Comparison of ENCODE assay signal across 1 cellular context in the genomic region with DNA sequence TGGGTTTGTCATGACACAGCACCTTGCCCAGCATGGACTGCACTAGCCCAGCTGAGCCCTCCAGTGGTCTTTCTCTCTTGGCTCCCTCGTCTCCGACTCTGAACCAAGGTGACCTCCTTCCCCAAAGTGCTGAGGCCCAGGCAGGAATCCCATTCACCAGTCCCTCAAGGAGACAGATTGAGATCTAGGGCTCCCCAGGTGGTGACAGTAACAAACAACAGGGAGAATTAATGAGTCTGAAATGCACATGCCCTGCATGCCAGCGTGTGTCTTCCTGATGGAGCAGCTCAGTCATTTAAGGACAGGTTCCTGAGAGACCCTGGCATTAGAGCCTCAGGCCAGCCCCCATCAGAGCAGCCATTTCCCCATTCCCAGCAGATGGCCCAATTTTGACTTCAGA.
TF ChIP-seq lines count a peak whose summit lies in the region.

No MANE protein-coding gene starts in this region.

TF ChIP-seq in HCT116, 20 proteins besides CTCF, POLR2A, EP300 and RAD21 (continued from another document):
- TF ChIP-seq, protein P1, sequence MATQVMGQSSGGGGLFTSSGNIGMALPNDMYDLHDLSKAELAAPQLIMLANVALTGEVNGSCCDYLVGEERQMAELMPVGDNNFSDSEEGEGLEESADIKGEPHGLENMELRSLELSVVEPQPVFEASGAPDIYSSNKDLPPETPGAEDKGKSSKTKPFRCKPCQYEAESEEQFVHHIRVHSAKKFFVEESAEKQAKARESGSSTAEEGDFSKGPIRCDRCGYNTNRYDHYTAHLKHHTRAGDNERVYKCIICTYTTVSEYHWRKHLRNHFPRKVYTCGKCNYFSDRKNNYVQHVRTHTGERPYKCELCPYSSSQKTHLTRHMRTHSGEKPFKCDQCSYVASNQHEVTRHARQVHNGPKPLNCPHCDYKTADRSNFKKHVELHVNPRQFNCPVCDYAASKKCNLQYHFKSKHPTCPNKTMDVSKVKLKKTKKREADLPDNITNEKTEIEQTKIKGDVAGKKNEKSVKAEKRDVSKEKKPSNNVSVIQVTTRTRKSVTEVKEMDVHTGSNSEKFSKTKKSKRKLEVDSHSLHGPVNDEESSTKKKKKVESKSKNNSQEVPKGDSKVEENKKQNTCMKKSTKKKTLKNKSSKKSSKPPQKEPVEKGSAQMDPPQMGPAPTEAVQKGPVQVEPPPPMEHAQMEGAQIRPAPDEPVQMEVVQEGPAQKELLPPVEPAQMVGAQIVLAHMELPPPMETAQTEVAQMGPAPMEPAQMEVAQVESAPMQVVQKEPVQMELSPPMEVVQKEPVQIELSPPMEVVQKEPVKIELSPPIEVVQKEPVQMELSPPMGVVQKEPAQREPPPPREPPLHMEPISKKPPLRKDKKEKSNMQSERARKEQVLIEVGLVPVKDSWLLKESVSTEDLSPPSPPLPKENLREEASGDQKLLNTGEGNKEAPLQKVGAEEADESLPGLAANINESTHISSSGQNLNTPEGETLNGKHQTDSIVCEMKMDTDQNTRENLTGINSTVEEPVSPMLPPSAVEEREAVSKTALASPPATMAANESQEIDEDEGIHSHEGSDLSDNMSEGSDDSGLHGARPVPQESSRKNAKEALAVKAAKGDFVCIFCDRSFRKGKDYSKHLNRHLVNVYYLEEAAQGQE (IDR thresholded peaks at IDR 0.05; ENCODE audit: low read depth): no peak
- TF ChIP-seq FOSL1 (IDR thresholded peaks at IDR 0.05; ENCODE audit: low read depth) (no peak), JUND (IDR thresholded peaks at IDR 0.05) (no peak), YY1 (IDR thresholded peaks at IDR 0.05; ENCODE audit: extremely low read depth, insufficient replicate concordance, low read depth, low read length) (no peak), ZFX (IDR thresholded peaks at IDR 0.05) (no peak)
